1 cellular context compared by ENCODE assay signal in genomic region chr3:184335661-184336483, GRCh38.
TF ChIP-seq lines count a peak whose summit lies in the region.

No MANE protein-coding gene starts in this region.

TF ChIP-seq in HEK293, 187 proteins besides CTCF, POLR2A, EP300 and RAD21 (continued from another document and continues in another):
- no peak for TF ChIP-seq ZNF449 (tag by site-specific recombination; IDR thresholded peaks at IDR 0.05)
- TF ChIP-seq KLF7 (tag by site-specific recombination; IDR thresholded peaks at IDR 0.05; ENCODE audit: borderline replicate concordance) = no peak; the same call in 1 of the 2 replicates
- TF ChIP-seq WT1 (tag by site-specific recombination; IDR thresholded peaks at IDR 0.05) = no peak
- TF ChIP-seq ZFHX2 (tag by site-specific recombination; conservative IDR thresholded peaks at IDR 0.05) = peak; percentile 84
- TF ChIP-seq ZSCAN4 (tag by site-specific recombination; IDR thresholded peaks at IDR 0.05) = no peak
- TF ChIP-seq ZNF10 (tag by site-specific recombination; IDR thresholded peaks at IDR 0.05) = no peak
- peak; percentile 98 for TF ChIP-seq ZBTB21 (tag by site-specific recombination; IDR thresholded peaks at IDR 0.05)
- no peak for TF ChIP-seq MZF1 (tag by site-specific recombination; IDR thresholded peaks at IDR 0.05; ENCODE audit: borderline replicate concordance)
- TF ChIP-seq ZSCAN16 (tag by site-specific recombination; IDR thresholded peaks at IDR 0.05) = no peak
- TF ChIP-seq EGR2 (tag by site-specific recombination; IDR thresholded peaks at IDR 0.05; ENCODE audit: low read depth) = peak; percentile 77
- no peak for TF ChIP-seq ZNF530 (tag by site-specific recombination; IDR thresholded peaks at IDR 0.05; ENCODE audit: low read depth)
- no peak for TF ChIP-seq ZNF549 (tag by site-specific recombination; IDR thresholded peaks at IDR 0.05)
- no peak for TF ChIP-seq BCL6B (tag by site-specific recombination; IDR thresholded peaks at IDR 0.05)
- TF ChIP-seq ZBTB11 (tag by site-specific recombination; conservative IDR thresholded peaks at IDR 0.05; ENCODE audit: low read depth) = no peak
- TF ChIP-seq ZNF658 (tag by site-specific recombination; IDR thresholded peaks at IDR 0.05) = no peak
- peak; percentile 70 for TF ChIP-seq ZNF341 (tag by site-specific recombination; IDR thresholded peaks at IDR 0.05; ENCODE audit: low read depth)
- no peak for TF ChIP-seq FEZF1 (tag by site-specific recombination; IDR thresholded peaks at IDR 0.05)
- TF ChIP-seq GLIS1 (tag by site-specific recombination; IDR thresholded peaks at IDR 0.05) = peak; percentile 30; the same call in 1 of the 2 replicates
- TF ChIP-seq KLF10 (tag by site-specific recombination; IDR thresholded peaks at IDR 0.05) = peak; percentile 98
- TF ChIP-seq PRDM4 (tag by site-specific recombination; IDR thresholded peaks at IDR 0.05) = 0 out of 2 replicates have a peak, but pooled peaks have one; percentile 17
- no peak for TF ChIP-seq ZNF146 (tag by site-specific recombination; IDR thresholded peaks at IDR 0.05)
- TF ChIP-seq ZXDB (tag by site-specific recombination; IDR thresholded peaks at IDR 0.05) = peak; percentile 74; the same call in 1 of the 2 replicates
- TF ChIP-seq ZSCAN18 (tag by site-specific recombination; IDR thresholded peaks at IDR 0.05) = no peak
- no peak for TF ChIP-seq ZNF473 (tag by site-specific recombination; IDR thresholded peaks at IDR 0.05)
- peak; percentile 72; the same call in 1 of the 2 replicates for TF ChIP-seq GLIS2 (tag by site-specific recombination; IDR thresholded peaks at IDR 0.05)
- TF ChIP-seq ZNF335 (tag by site-specific recombination; conservative IDR thresholded peaks at IDR 0.05) = peak; percentile 47
- peak; percentile 34; the same call in 1 of the 2 replicates for TF ChIP-seq ZBTB20 (tag by site-specific recombination; IDR thresholded peaks at IDR 0.05)
- TF ChIP-seq ZNF501 (tag by site-specific recombination; IDR thresholded peaks at IDR 0.05) = no peak; the same call in 1 of the 2 replicates
- no peak; the same call in 1 of the 2 replicates for TF ChIP-seq ZNF366 (tag by site-specific recombination; conservative IDR thresholded peaks at IDR 0.05)
- TF ChIP-seq ZNF76 (tag by site-specific recombination; IDR thresholded peaks at IDR 0.05; ENCODE audit: borderline replicate concordance, low read depth) = no peak
- peak; percentile 99 for TF ChIP-seq KLF9 (tag by site-specific recombination; IDR thresholded peaks at IDR 0.05; ENCODE audit: low read depth)
- no peak for TF ChIP-seq ZNF211 (tag by site-specific recombination; IDR thresholded peaks at IDR 0.05; ENCODE audit: low read depth)
- TF ChIP-seq ZNF585B (tag by site-specific recombination; IDR thresholded peaks at IDR 0.05) = no peak
- TF ChIP-seq HOXD13 (CRISPR knock-in tag; IDR thresholded peaks at IDR 0.05; ENCODE audit: borderline replicate concordance) = no peak
- TF ChIP-seq ZNF2 (tag by site-specific recombination; IDR thresholded peaks at IDR 0.05) = peak; percentile 9; the same call in 1 of the 2 replicates
- TF ChIP-seq ZNF48 (tag by site-specific recombination; IDR thresholded peaks at IDR 0.05) = no peak
- TF ChIP-seq ZNF248 (tag by site-specific recombination; IDR thresholded peaks at IDR 0.05) = no peak
- TF ChIP-seq TRIM28 (IDR thresholded peaks at IDR 0.05; ENCODE audit: borderline replicate concordance, low read length) = no peak
- peak; percentile 77 for TF ChIP-seq KLF17 (tag by site-specific recombination; IDR thresholded peaks at IDR 0.05)
- TF ChIP-seq ZNF560 (tag by site-specific recombination; IDR thresholded peaks at IDR 0.05; ENCODE audit: borderline replicate concordance) = no peak
- TF ChIP-seq ZNF670 (tag by site-specific recombination; IDR thresholded peaks at IDR 0.05; ENCODE audit: low read depth) = no peak
- no peak for TF ChIP-seq ZNF214 (tag by site-specific recombination; IDR thresholded peaks at IDR 0.05; ENCODE audit: borderline replicate concordance)
- TF ChIP-seq BCL11A (tag by site-specific recombination; IDR thresholded peaks at IDR 0.05; ENCODE audit: low read depth) = no peak
- TF ChIP-seq ZNF398 (tag by site-specific recombination; IDR thresholded peaks at IDR 0.05) = peak; percentile 97
- no peak for TF ChIP-seq TCF7L2 (IDR thresholded peaks at IDR 0.05; ENCODE audit: borderline replicate concordance, low read depth, low read length)
- TF ChIP-seq SP7 (tag by site-specific recombination; IDR thresholded peaks at IDR 0.05) = peak; percentile 58
- peak; percentile 81 for TF ChIP-seq HIC1 (tag by site-specific recombination; IDR thresholded peaks at IDR 0.05)
- no peak for TF ChIP-seq ZNF654 (tag by site-specific recombination; IDR thresholded peaks at IDR 0.05; ENCODE audit: low read depth)
